ENCODE assay signal across 26 cellular contexts in genomic region chr16:23909792-23910418, GRCh38.
DNase-seq lines count a peak whose midpoint lies in the region; ATAC-seq and TF ChIP-seq lines count a peak whose summit lies in the region.
"Had no signal": no experiment of that assay in that cellular context is flagged by ENCODE, and none has a peak within 500 bp of the region (broad histone marks: within the 10 kb centered on the region; RNA-seq: fewer than 3 reads in every experiment).

No MANE protein-coding gene starts in this region.

- no peaks in the 10 kb centered on the region for H3K27me3 ChIP-seq in CD8-positive, alpha-beta T cell (ENCODE audit: insufficient read depth, low read length)
- H3K27me3 ChIP-seq in lower lobe of right lung (ENCODE audit: low read depth): no peaks in the 10 kb centered on the region
- H3K27me3 ChIP-seq: left lung, testis had no signal

- H3K27ac Mint-ChIP-seq in CD14-positive monocyte: peak overlapping the region in 5 of 7 donors; percentile 7 to 73 (median 39)
- peak overlapping the region; percentile 33 for H3K27ac Mint-ChIP-seq in CD8-positive, alpha-beta T cell
- peak overlapping the region; percentile 25 for H3K27ac Mint-ChIP-seq in activated T-helper 17 cell treated with anti-CD3 and anti-CD28 coated beads, Interleukin-2, amount 50 U/mL, for 72 hours
- peak overlapping the region; percentile 65 to 90 for H3K27ac Mint-ChIP-seq in natural killer cell
- H3K27ac Mint-ChIP-seq in activated CD4-positive, alpha-beta T cell treated with anti-CD3 and anti-CD28 coated beads, Interleukin-2, amount 10 ng/mL, durations not matched to agents 7 days and 5 days: no peak overlapping the region
- H3K27ac Mint-ChIP-seq: activated CD4-positive, alpha-beta memory T cell treated with anti-CD3 and anti-CD28 coated beads, Interleukin-2, amount 10 ng/mL, durations not matched to agents 7 days and 5 days had no signal

- no peak overlapping the region for H3K4me3 ChIP-seq in CD8-positive, alpha-beta T cell (ENCODE audit: low read depth, low read length)
- H3K4me3 ChIP-seq in lower lobe of right lung: no peak overlapping the region
- H3K4me3 ChIP-seq: coronary artery, GM23248, left lung, testis had no signal

- peaks cover 0 to 3% (median 0%) of the 10 kb centered on the region in 7 donors for H3K9me3 Mint-ChIP-seq in CD14-positive monocyte
- no peaks in the 10 kb centered on the region for H3K9me3 Mint-ChIP-seq in CD8-positive, alpha-beta T cell
- no peaks in the 10 kb centered on the region for H3K9me3 Mint-ChIP-seq in activated T-helper 17 cell treated with anti-CD3 and anti-CD28 coated beads, Interleukin-2, amount 50 U/mL, for 72 hours
- H3K9me3 Mint-ChIP-seq in natural killer cell: no peaks in the 10 kb centered on the region
- H3K9me3 Mint-ChIP-seq in activated CD4-positive, alpha-beta T cell treated with anti-CD3 and anti-CD28 coated beads, Interleukin-2, amount 10 ng/mL, durations not matched to agents 7 days and 5 days: no peaks in the 10 kb centered on the region
- H3K9me3 Mint-ChIP-seq: activated CD4-positive, alpha-beta memory T cell treated with anti-CD3 and anti-CD28 coated beads, Interleukin-2, amount 10 ng/mL, durations not matched to agents 7 days and 5 days had no signal

- intact Hi-C loops in CD14-positive monocyte (cut with micrococcal nuclease): no loop called here
- intact Hi-C loops in CD8-positive, alpha-beta T cell (cut with DNase I, micrococcal nuclease): no loop called here
- intact Hi-C loops in natural killer cell (cut with micrococcal nuclease): no loop called here
- intact Hi-C loops in lower lobe of right lung (cut with DNase I): no loop called here

- TF ChIP-seq CTCF in CD14-positive monocyte (IDR thresholded peaks at IDR 0.05) (no peak), natural killer cell (IDR thresholded peaks at IDR 0.05) (no peak), lower lobe of right lung (IDR thresholded peaks at IDR 0.05) (no peak)
- no peak for TF ChIP-seq CTCF in CD8-positive, alpha-beta T cell (IDR thresholded peaks at IDR 0.05)

- no peak overlapping the region for H3K27ac ChIP-seq in CD8-positive, alpha-beta T cell (ENCODE audit: low read depth, low read length)
- no peak overlapping the region for H3K27ac ChIP-seq in lower lobe of right lung
- H3K27ac ChIP-seq: coronary artery, GM23248, left lung, testis had no signal

- H3K4me3 Mint-ChIP-seq in CD14-positive monocyte (no peak overlapping the region), natural killer cell (no peak overlapping the region)
- no peak overlapping the region for H3K4me3 Mint-ChIP-seq in CD8-positive, alpha-beta T cell
- H3K4me3 Mint-ChIP-seq in activated T-helper 17 cell treated with anti-CD3 and anti-CD28 coated beads, Interleukin-2, amount 50 U/mL, for 72 hours: no peak overlapping the region
- no peak overlapping the region for H3K4me3 Mint-ChIP-seq in activated CD4-positive, alpha-beta T cell treated with anti-CD3 and anti-CD28 coated beads, Interleukin-2, amount 10 ng/mL, durations not matched to agents 7 days and 5 days
- H3K4me3 Mint-ChIP-seq: activated CD4-positive, alpha-beta memory T cell treated with anti-CD3 and anti-CD28 coated beads, Interleukin-2, amount 10 ng/mL, durations not matched to agents 7 days and 5 days had no signal

- H3K9me3 ChIP-seq in CD8-positive, alpha-beta T cell (ENCODE audit: low read length): no peaks in the 10 kb centered on the region
- H3K9me3 ChIP-seq in lower lobe of right lung: no peaks in the 10 kb centered on the region
- H3K9me3 ChIP-seq: left lung, testis had no signal

- no peaks in the 10 kb centered on the region for H3K36me3 ChIP-seq in CD8-positive, alpha-beta T cell (ENCODE audit: insufficient read depth, low read length)
- H3K36me3 ChIP-seq in lower lobe of right lung: no peaks in the 10 kb centered on the region
- H3K36me3 ChIP-seq: left lung had no signal

- H3K27me3 Mint-ChIP-seq in CD14-positive monocyte (ENCODE audit: low read depth in 3 of 3): no peaks in the 10 kb centered on the region
- H3K27me3 Mint-ChIP-seq in CD8-positive, alpha-beta T cell (ENCODE audit: low read depth): no peaks in the 10 kb centered on the region
- no peaks in the 10 kb centered on the region for H3K27me3 Mint-ChIP-seq in activated T-helper 17 cell treated with anti-CD3 and anti-CD28 coated beads, Interleukin-2, amount 50 U/mL, for 72 hours
- no peaks in the 10 kb centered on the region for H3K27me3 Mint-ChIP-seq in natural killer cell (ENCODE audit: low read depth in 2 of 2)
- H3K27me3 Mint-ChIP-seq in activated CD4-positive, alpha-beta T cell treated with anti-CD3 and anti-CD28 coated beads, Interleukin-2, amount 10 ng/mL, durations not matched to agents 7 days and 5 days: no peaks in the 10 kb centered on the region
- H3K27me3 Mint-ChIP-seq: activated CD4-positive, alpha-beta memory T cell treated with anti-CD3 and anti-CD28 coated beads, Interleukin-2, amount 10 ng/mL, durations not matched to agents 7 days and 5 days had no signal

- H3K4me1 Mint-ChIP-seq in CD14-positive monocyte: peaks cover 66% of the 10 kb centered on the region
- H3K4me1 Mint-ChIP-seq in CD8-positive, alpha-beta T cell (ENCODE audit: low read depth): peaks cover 78% of the 10 kb centered on the region
- H3K4me1 Mint-ChIP-seq in activated T-helper 17 cell treated with anti-CD3 and anti-CD28 coated beads, Interleukin-2, amount 50 U/mL, for 72 hours: peaks cover 30% of the 10 kb centered on the region
- peaks cover 73 to 75% of the 10 kb centered on the region in 2 donors for H3K4me1 Mint-ChIP-seq in natural killer cell
- H3K4me1 Mint-ChIP-seq in activated CD4-positive, alpha-beta T cell treated with anti-CD3 and anti-CD28 coated beads, Interleukin-2, amount 10 ng/mL, durations not matched to agents 7 days and 5 days: peaks cover 14% of the 10 kb centered on the region

- CTCF ChIA-PET in CD8-positive, alpha-beta T cell (lab: Charles Lee): interaction anchor here (0.8 kb wide), 1 partner anchor 107 kb away, joined by 3 read pairs; no protein-coding TSS in a partner anchor
- CTCF ChIA-PET in activated CD4-positive, alpha-beta T cell treated with anti-CD3 and anti-CD28 coated beads, Interleukin-2, amount 10 ng/mL, durations not matched to agents 7 days and 5 days (lab: Charles Lee): no interaction called here

- ATAC-seq in CD8-positive, alpha-beta T cell: no peak
- no peak for ATAC-seq in activated T-helper 17 cell treated with anti-CD3 and anti-CD28 coated beads, Interleukin-2, amount 50 U/mL, for 72 hours (replicated peaks)
- ATAC-seq in natural killer cell: no peak
- no peak for ATAC-seq in lower lobe of right lung
- ATAC-seq: left lung, PC-3 had no signal

- H3K36me3 Mint-ChIP-seq in CD14-positive monocyte (peaks cover 19 to 34% of the 10 kb centered on the region in 2 donors), natural killer cell (no peaks in the 10 kb centered on the region)
- H3K36me3 Mint-ChIP-seq in CD8-positive, alpha-beta T cell: peaks cover 16% of the 10 kb centered on the region
- no peaks in the 10 kb centered on the region for H3K36me3 Mint-ChIP-seq in activated T-helper 17 cell treated with anti-CD3 and anti-CD28 coated beads, Interleukin-2, amount 50 U/mL, for 72 hours (ENCODE audit: low read depth)
- H3K36me3 Mint-ChIP-seq in activated CD4-positive, alpha-beta T cell treated with anti-CD3 and anti-CD28 coated beads, Interleukin-2, amount 10 ng/mL, durations not matched to agents 7 days and 5 days (ENCODE audit: low read depth): peaks cover 1% of the 10 kb centered on the region

- POLR2A ChIA-PET in CD8-positive, alpha-beta T cell (lab: Charles Lee): no interaction called here
- POLR2A ChIA-PET in activated CD4-positive, alpha-beta T cell treated with anti-CD3 and anti-CD28 coated beads, Interleukin-2, amount 10 ng/mL, durations not matched to agents 7 days and 5 days (lab: Charles Lee): no interaction called here

- peaks cover 24% of the 10 kb centered on the region for H3K4me1 ChIP-seq in CD8-positive, alpha-beta T cell (ENCODE audit: insufficient read depth, low read length)
- peaks cover 3% of the 10 kb centered on the region for H3K4me1 ChIP-seq in lower lobe of right lung
- H3K4me1 ChIP-seq: left lung, testis had no signal

- DNase-seq in CD14-positive monocyte (ENCODE audit: low spot score) (no peak), natural killer cell (no peak), lower lobe of right lung (no peak), SW 1271 (lab: John Stamatoyannopoulos, UW) (no peak), SKM-1 treated with dmso at 0.1 percent for 144 hours (lab: John Stamatoyannopoulos, UW; ENCODE audit: unreplicated experiment) (no peak)
- DNase-seq in CD8-positive, alpha-beta T cell: no peak
- no peak for DNase-seq in activated CD4-positive, alpha-beta T cell treated with anti-CD3 and anti-CD28 coated beads, Interleukin-2, amount 10 ng/mL, durations not matched to agents 7 days and 5 days
- DNase-seq: activated CD4-positive, alpha-beta memory T cell treated with anti-CD3 and anti-CD28 coated beads, Interleukin-2, amount 10 ng/mL, durations not matched to agents 7 days and 5 days; activated CD4-positive, alpha-beta T cell treated with anti-CD3 and anti-CD28 coated beads for 1 hour; activated effector memory CD4-positive, alpha-beta T cell treated with anti-CD3 and anti-CD28 coated beads, Interleukin-2, amount 50 U/mL, for 16 hours; activated T-cell treated with anti-CD3 and anti-CD28 coated beads for 4 hours; C1 segment of cervical spinal cord; EL; glutamatergic neuron; GM23248; islet precursor cell; left lung; NCI-H1092; NCI-H187; PC-3; stimulated activated CD4-positive, alpha-beta T cell treated with anti-CD3 and anti-CD28 coated beads, Interleukin-15, amount 100 ng/mL, for 24 hours; stimulated activated naive CD4-positive, alpha-beta T cell; T-helper 2 cell; testis had no signal
